ENCODE assay signal across 8 cellular contexts in genomic region chr16:88240118-88240517, GRCh38.
DNase-seq lines count a peak whose midpoint lies in the region; ATAC-seq and TF ChIP-seq lines count a peak whose summit lies in the region.
"Not testable (repeated sequence)": the region's sequence is repeated elsewhere in the genome, so short reads cannot be mapped to it uniquely, and the experiment has no call there.

No MANE protein-coding gene starts in this region.

- not testable (repeated sequence) for H3K36me3 ChIP-seq in skeletal muscle satellite cell (ENCODE audit: insufficient read depth, low read length)

- peak; percentile 37 for ATAC-seq in HG02798 (IDR thresholded peaks at IDR 0.05; ENCODE audit: poor library complexity, unreplicated experiment)

- H3K27ac Mint-ChIP-seq in mesothelial cell of epicardium = peak overlapping the region; percentile 91

- H3K9me3 ChIP-seq in skeletal muscle satellite cell (replicated peaks; ENCODE audit: low read length) = not testable (repeated sequence)

- not testable (repeated sequence) for H3K4me3 Mint-ChIP-seq in mesothelial cell of epicardium

- H3K36me3 Mint-ChIP-seq in mesothelial cell of epicardium = not testable (repeated sequence)

- peak overlapping the region; percentile 52 for H3K4me2 ChIP-seq in skeletal muscle satellite cell (ENCODE audit: low read length)

- H3K4me3 ChIP-seq in fibroblast of mammary gland (ENCODE audit: control insufficient read depth, low read depth, low read length); skeletal muscle satellite cell (ENCODE audit: low read length): not testable (repeated sequence)

- peaks cover 39% of the 10 kb centered on the region for H3K4me1 Mint-ChIP-seq in mesothelial cell of epicardium

- POLR2A ChIA-PET in GM10248 (lab: Yijun Ruan, JAX) = not testable (repeated sequence)

- not testable (repeated sequence) for H3K27me3 ChIP-seq in skeletal muscle satellite cell (ENCODE audit: control insufficient read depth, insufficient read depth, low read length)

- H3K27me3 Mint-ChIP-seq in mesothelial cell of epicardium (ENCODE audit: low read depth) = not testable (repeated sequence)

- not testable (repeated sequence) for TF ChIP-seq CTCF in GM10248 (IDR thresholded peaks at IDR 0.05; ENCODE audit: control extremely low read depth, extremely low read depth, low read depth, missing control alignments); fibroblast of mammary gland (conservative IDR thresholded peaks at IDR 0.05; ENCODE audit: control insufficient read depth, insufficient read depth, low read depth, low read length); mesothelial cell of epicardium (IDR thresholded peaks at IDR 0.05; ENCODE audit: unreplicated experiment)

- H3K9me3 Mint-ChIP-seq in mesothelial cell of epicardium = peaks cover 13% of the 10 kb centered on the region

- DNase-seq in AG08395 (ENCODE audit: low spot score) (peak; percentile 30), GM10248 (ENCODE audit: extremely low spot score) (peak; percentile 22), RKO (ENCODE audit: low spot score) (peak; percentile 40), astrocyte of the hippocampus (ENCODE audit: low read depth, low spot score) (peak; percentile 51), fibroblast of mammary gland (ENCODE audit: low read depth) (peak; percentile 95)
- not testable (repeated sequence) for DNase-seq in mesothelial cell of epicardium (ENCODE audit: low spot score in 2 of 2, unreplicated experiment in 2 of 2)

- H3K9ac ChIP-seq in skeletal muscle satellite cell (ENCODE audit: low read depth, low read length) = peak overlapping the region; percentile 69

- CTCF ChIA-PET in GM10248 (lab: Yijun Ruan, JAX) = not testable (repeated sequence)

- peaks cover 60% of the 10 kb centered on the region for H3K4me1 ChIP-seq in skeletal muscle satellite cell (ENCODE audit: control insufficient read depth, insufficient read depth, low read length)
